Comparison of ENCODE assay signal across 9 cellular contexts in genomic region chr16:85569615-85570212, GRCh38.
DNase-seq lines count a peak whose midpoint lies in the region; ATAC-seq and TF ChIP-seq lines count a peak whose summit lies in the region.
"Had no signal": no experiment of that assay in that cellular context is flagged by ENCODE, and none has a peak within 500 bp of the region (broad histone marks: within the 10 kb centered on the region; RNA-seq: fewer than 3 reads in every experiment).

No MANE protein-coding gene starts in this region.

- H3K9ac ChIP-seq in mucosa of stomach (ENCODE audit: low read length), result peak overlapping the region; percentile 33

- H3K9me3 Mint-ChIP-seq in activated naive CD4-positive, alpha-beta T cell treated with anti-CD3 and anti-CD28 coated beads, Interleukin-2, amount 10 ng/mL, durations not matched to agents 7 days and 5 days, result peaks cover 7% of the 10 kb centered on the region

- H3K27ac ChIP-seq in C4-2B, result peak overlapping the region; percentile 87

- TF ChIP-seq CTCF in C4-2B (conservative IDR thresholded peaks at IDR 0.05), result no peak

- H3K27me3 Mint-ChIP-seq in activated naive CD4-positive, alpha-beta T cell treated with anti-CD3 and anti-CD28 coated beads, Interleukin-2, amount 10 ng/mL, durations not matched to agents 7 days and 5 days, result peaks cover 9% of the 10 kb centered on the region

- H3K27ac Mint-ChIP-seq in activated naive CD4-positive, alpha-beta T cell treated with anti-CD3 and anti-CD28 coated beads, Interleukin-2, amount 10 ng/mL, durations not matched to agents 7 days and 5 days, result peak overlapping the region; percentile 72

- no peaks in the 10 kb centered on the region for H3K27me3 ChIP-seq in mucosa of stomach (ENCODE audit: control insufficient read depth, insufficient read depth, low read length)

- H3K9me3 ChIP-seq in mucosa of stomach (ENCODE audit: control insufficient read depth, low read length), result no peaks in the 10 kb centered on the region

- H3K36me3 ChIP-seq in mucosa of stomach (ENCODE audit: control insufficient read depth, insufficient read depth, low read length), result no peaks in the 10 kb centered on the region

- no peak overlapping the region for H3K4me3 Mint-ChIP-seq in activated naive CD4-positive, alpha-beta T cell treated with anti-CD3 and anti-CD28 coated beads, Interleukin-2, amount 10 ng/mL, durations not matched to agents 7 days and 5 days

- no peak overlapping the region for H3K4me3 ChIP-seq in mucosa of stomach (ENCODE audit: low read length)

- DNase-seq in NCI-H345 (lab: John Stamatoyannopoulos, UW), result peak; percentile 93
- peak; percentile 43 for DNase-seq in activated naive CD4-positive, alpha-beta T cell treated with anti-CD3 and anti-CD28 coated beads, Interleukin-2, amount 10 ng/mL, durations not matched to agents 7 days and 5 days
- no peak for DNase-seq in NCI-H128 (lab: John Stamatoyannopoulos, UW; ENCODE audit: unreplicated experiment)
- no peak for DNase-seq in NCI-H82 (lab: John Stamatoyannopoulos, UW)
- DNase-seq: left cardiac atrium had no signal

- peaks cover 48% of the 10 kb centered on the region for H3K4me1 Mint-ChIP-seq in activated naive CD4-positive, alpha-beta T cell treated with anti-CD3 and anti-CD28 coated beads, Interleukin-2, amount 10 ng/mL, durations not matched to agents 7 days and 5 days

- H3K4me1 ChIP-seq in mucosa of stomach (ENCODE audit: control insufficient read depth, insufficient read depth, low read length), result peaks cover 76% of the 10 kb centered on the region

- CTCF ChIA-PET in activated naive CD4-positive, alpha-beta T cell treated with anti-CD3 and anti-CD28 coated beads, Interleukin-2, amount 10 ng/mL, durations not matched to agents 7 days and 5 days (lab: Charles Lee), result interaction anchor here (1.8 to 2.7 kb wide), 2 partner anchors 16 to 40 kb away, joined by 7 to 8 read pairs; no protein-coding TSS in a partner anchor

- peaks cover 2% of the 10 kb centered on the region for H3K36me3 Mint-ChIP-seq in activated naive CD4-positive, alpha-beta T cell treated with anti-CD3 and anti-CD28 coated beads, Interleukin-2, amount 10 ng/mL, durations not matched to agents 7 days and 5 days

- ATAC-seq in GM18909 (IDR thresholded peaks at IDR 0.05; ENCODE audit: poor library complexity, unreplicated experiment) (peak; percentile 50), HG03060 (IDR thresholded peaks at IDR 0.05; ENCODE audit: low read depth, unreplicated experiment) (peak; percentile 35)

Comparison
In these comparisons a context has a peak if more than half of its experiments do, and no peak if none do; other contexts are left out.
1. DNase-seq: peak in NCI-H345 (single experiment) and activated naive CD4-positive, alpha-beta T cell treated with anti-CD3 and anti-CD28 coated beads, Interleukin-2, amount 10 ng/mL, durations not matched to agents 7 days and 5 days (single experiment); none in NCI-H128 (single experiment) and NCI-H82 (single experiment).